Comparison of ENCODE assay signal across 11 cellular contexts in genomic region chr5:179816401-179817070, GRCh38. TPM values are rescaled to one million over a fixed set of nuclear protein-coding genes. Genes with fewer than 3 reads are reported as not detected.
DNase-seq lines count a peak whose midpoint lies in the region; ATAC-seq and TF ChIP-seq lines count a peak whose summit lies in the region.
"Had no signal": no experiment of that assay in that cellular context is flagged by ENCODE, and none has a peak within 500 bp of the region (broad histone marks: within the 10 kb centered on the region; RNA-seq: fewer than 3 reads in every experiment).

No MANE protein-coding gene starts in this region.

- H3K18ac ChIP-seq in trophoblast cell (ENCODE audit: low read length) = peak overlapping the region; percentile 79

- H3K23ac ChIP-seq in trophoblast cell (ENCODE audit: low read length) = no peak overlapping the region

- H3K9ac ChIP-seq in BLaER1 = 0 out of 2 replicates have a peak overlapping the region, but pooled peaks have one; percentile 27
- H3K9ac ChIP-seq in trophoblast cell (ENCODE audit: low read length) = peak overlapping the region; percentile 37

- H3K9me3 ChIP-seq in BLaER1 (no peaks in the 10 kb centered on the region), right atrium auricular region (no peaks in the 10 kb centered on the region), trophoblast cell (ENCODE audit: insufficient read depth, low read depth, low read length) (no peaks in the 10 kb centered on the region)

- peaks cover 14% of the 10 kb centered on the region for H3K36me3 Mint-ChIP-seq in activated B cell treated with CpG ODN at 0.5 μM for 24 hours (ENCODE audit: low read depth)

- no peaks in the 10 kb centered on the region for H3K27me3 Mint-ChIP-seq in activated B cell treated with CpG ODN at 0.5 μM for 24 hours

- CTCF ChIA-PET in activated B cell treated with CpG ODN at 0.5 μM for 24 hours (lab: Charles Lee) = no interaction called here

- H3K27ac ChIP-seq in BLaER1 (no peak overlapping the region), right atrium auricular region (peak overlapping the region; percentile 38 to 71), trophoblast cell (ENCODE audit: low read depth, low read length) (no peak overlapping the region)

- intact Hi-C loops in activated B cell treated with CpG ODN at 0.5 μM for 24 hours (cut with micrococcal nuclease) = no loop called here

- peaks cover 21% of the 10 kb centered on the region for H4K20me1 ChIP-seq in BLaER1

- WGBS in trophoblast cell (ENCODE audit: extremely low coverage, insufficient coverage, insufficient read length) = no CpG with 5 or more reads among the region's 52 CpGs

- H2BK120ac ChIP-seq in trophoblast cell (ENCODE audit: insufficient read depth, low read length, poor library complexity) = peak overlapping the region; percentile 58

- H3K36me3 ChIP-seq in BLaER1 = peaks cover 42% of the 10 kb centered on the region
- no peaks in the 10 kb centered on the region for H3K36me3 ChIP-seq in right atrium auricular region
- peaks cover 23 to 27% of the 10 kb centered on the region in 2 experiments for H3K36me3 ChIP-seq in trophoblast cell (ENCODE audit: control insufficient read depth in 1 of 2, insufficient read depth in 2 of 2, low read length in 2 of 2)

- H3K4me1 Mint-ChIP-seq in activated B cell treated with CpG ODN at 0.5 μM for 24 hours = peaks cover 38% of the 10 kb centered on the region

- H4K91ac ChIP-seq in trophoblast cell (ENCODE audit: low read depth, low read length) = peak overlapping the region; percentile 60

- H3K9me3 Mint-ChIP-seq in activated B cell treated with CpG ODN at 0.5 μM for 24 hours = no peaks in the 10 kb centered on the region
- H3K9me3 Mint-ChIP-seq: naive thymus-derived CD4-positive, alpha-beta T cell had no signal

- peak overlapping the region; percentile 80 for H4K8ac ChIP-seq in trophoblast cell (ENCODE audit: low read depth, low read length)

- TF ChIP-seq CTCF in activated B cell treated with CpG ODN at 0.5 μM for 24 hours (IDR thresholded peaks at IDR 0.05) = no peak
- no peak for TF ChIP-seq CTCF in right atrium auricular region (IDR thresholded peaks at IDR 0.05)

- peak overlapping the region; percentile 18 for H2BK12ac ChIP-seq in trophoblast cell (ENCODE audit: low read length)

- H3K27me3 ChIP-seq in BLaER1 (peaks cover 34% of the 10 kb centered on the region), right atrium auricular region (no peaks in the 10 kb centered on the region), trophoblast cell (ENCODE audit: insufficient read depth, low read length) (no peaks in the 10 kb centered on the region)

- ATAC-seq in activated B cell treated with CpG ODN at 0.5 μM for 24 hours (ENCODE audit: low read depth) = no peak
- ATAC-seq in GM19452 (IDR thresholded peaks at IDR 0.05; ENCODE audit: unreplicated experiment) = no peak
- ATAC-seq: naive thymus-derived CD4-positive, alpha-beta T cell had no signal

- H4K12ac ChIP-seq in trophoblast cell (ENCODE audit: low read depth, low read length) = peak overlapping the region; percentile 79

- H2AFZ ChIP-seq in trophoblast cell (ENCODE audit: insufficient read depth, low read length, poor library complexity) = peak overlapping the region; percentile 73

- H3K4ac ChIP-seq in trophoblast cell (ENCODE audit: low read depth, low read length) = peak overlapping the region; percentile 55

- H3K79me1 ChIP-seq in trophoblast cell (ENCODE audit: low read length) = peaks cover 41% of the 10 kb centered on the region

- peaks cover 21% of the 10 kb centered on the region for H3K79me2 ChIP-seq in trophoblast cell (ENCODE audit: control insufficient read depth, insufficient read depth, low read length, poor library complexity)

- H3K4me1 ChIP-seq in BLaER1 (peaks cover 42% of the 10 kb centered on the region), right atrium auricular region (peaks cover 0 to 40% of the 10 kb centered on the region in 2 donors), trophoblast cell (ENCODE audit: control insufficient read depth in 1 of 2, insufficient read depth in 2 of 2, low read length in 2 of 2) (peaks cover 26 to 32% of the 10 kb centered on the region in 2 experiments)

- H3K4me3 Mint-ChIP-seq in activated B cell treated with CpG ODN at 0.5 μM for 24 hours = peak overlapping the region; percentile 38

- H2BK5ac ChIP-seq in trophoblast cell (ENCODE audit: low read depth, low read length, poor library complexity) = peak overlapping the region; percentile 3

- H3K4me2 ChIP-seq in BLaER1 = peak overlapping the region; percentile 81
- peak overlapping the region; percentile 78 for H3K4me2 ChIP-seq in trophoblast cell (ENCODE audit: low read length)

- POLR2A ChIA-PET in activated B cell treated with CpG ODN at 0.5 μM for 24 hours (lab: Charles Lee) = interaction anchor here (5.2 kb wide), 1 partner anchor 10 kb away, joined by 58 read pairs; the partner anchor contains the start of gene MGAT4B

- H3K4me3 ChIP-seq in BLaER1 = peak overlapping the region; percentile 58
- peak overlapping the region; percentile 40 to 64 for H3K4me3 ChIP-seq in right atrium auricular region
- peak overlapping the region; percentile 73 for H3K4me3 ChIP-seq in trophoblast cell (ENCODE audit: low read depth, low read length)

- H2AK5ac ChIP-seq in trophoblast cell (ENCODE audit: low read length) = peak overlapping the region; percentile 35

- no peak overlapping the region for H3K27ac Mint-ChIP-seq in activated B cell treated with CpG ODN at 0.5 μM for 24 hours

- peak overlapping the region; percentile 78 for H3K14ac ChIP-seq in trophoblast cell (ENCODE audit: low read length)

- DNase-seq in activated B cell treated with CpG ODN at 0.5 μM for 24 hours (no peak), right atrium auricular region (ENCODE audit: low spot score) (no peak), trophoblast cell (peak in 1 of 2 donors; percentile 31), activated gamma-delta T cell treated with Interleukin-2 at 50 U/mL for 16 hours (no peak), DMS153 (lab: John Stamatoyannopoulos, UW) (no peak)
- no peak for DNase-seq in activated T-cell treated with anti-CD3 and anti-CD28 coated beads, Interleukin-2, amount 50 U/mL, for 48 hours
- DNase-seq: Calu3; naive thymus-derived CD4-positive, alpha-beta T cell; SHP77 treated with DMSO at 0.1 percent for 48 hours had no signal

RNA-seq across cellular contexts. Expression of gene SQSTM1, which starts 4.2 kb away (rescaled TPM):
- total RNA-seq in activated B cell treated with CpG ODN at 0.5 μM for 24 hours (243 and 252 TPM in 2 replicates), right atrium auricular region (100 to 1,000 TPM; 379 to 436 TPM)
- 253 and 279 TPM in 2 replicates for polyA plus RNA-seq in trophoblast cell (2013)

RNA-seq across cellular contexts. Expression of gene MGAT4B, which starts 9.9 kb away (rescaled TPM):
- total RNA-seq in activated B cell treated with CpG ODN at 0.5 μM for 24 hours (73.6 and 85.3 TPM in 2 replicates), right atrium auricular region (10 to 100 TPM; 71.7 to 77.1 TPM)
- polyA plus RNA-seq in trophoblast cell (2013) = 113 and 116 TPM in 2 replicates

RNA-seq across cellular contexts. Expression of gene LTC4S, which starts 22.8 kb away (rescaled TPM):
- total RNA-seq in activated B cell treated with CpG ODN at 0.5 μM for 24 hours (2.6 and 2.7 TPM in 2 replicates), right atrium auricular region (10 to 100 TPM in 1 of 2 donors, 1 to 10 TPM in 1; 9.0 to 11.1 TPM)
- polyA plus RNA-seq in trophoblast cell (2013) = 2.2 and 2.5 TPM in 2 replicates

RNA-seq across cellular contexts. Expression of gene MRNIP, which starts 42.1 kb away (rescaled TPM):
- 54.6 and 70.0 TPM in 2 replicates for total RNA-seq in activated B cell treated with CpG ODN at 0.5 μM for 24 hours
- total RNA-seq in right atrium auricular region = 10 to 100 TPM; 12.5 to 20.3 TPM
- 11.5 and 11.6 TPM in 2 replicates for polyA plus RNA-seq in trophoblast cell (2013)

Comparison
In these comparisons a context has a peak if more than half of its experiments do, and no peak if none do; other contexts are left out.
1. H3K27ac ChIP-seq: peak in right atrium auricular region (2 of 2); none in BLaER1 (single experiment) and trophoblast cell (single experiment).
2. Peak in every context shown above with its lines, with median percentiles within 50 percentile points of each other: H3K4me3 ChIP-seq.